19 cellular contexts compared by ENCODE assay signal in the genomic region with DNA sequence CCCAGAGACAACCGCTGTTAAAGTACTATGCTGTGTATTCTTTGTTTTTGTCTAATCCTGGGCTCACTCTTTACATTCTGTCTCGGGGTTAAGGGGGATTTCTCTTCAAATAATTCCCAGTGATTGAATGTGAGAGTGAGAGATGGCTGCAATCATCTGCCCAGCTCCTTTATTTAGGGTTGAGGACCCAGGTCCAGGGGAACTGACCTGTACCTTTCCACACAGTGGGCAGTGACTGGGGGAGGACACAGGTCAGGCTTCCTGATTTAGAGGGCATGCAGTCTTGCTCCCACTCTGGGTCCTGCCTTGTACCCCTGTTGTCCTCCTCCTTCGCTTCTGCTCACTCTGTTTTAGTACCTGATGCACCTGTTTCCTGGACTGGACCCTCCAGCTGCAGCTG. TPM values are rescaled to one million over a fixed set of nuclear protein-coding genes. Genes with fewer than 3 reads are reported as not detected.
DNase-seq lines count a peak whose midpoint lies in the region; TF ChIP-seq lines count a peak whose summit lies in the region.
"Had no signal": no experiment of that assay in that cellular context is flagged by ENCODE, and none has a peak within 500 bp of the region (broad histone marks: within the 10 kb centered on the region; RNA-seq: fewer than 3 reads in every experiment).

No MANE protein-coding gene starts in this region.

- DNase-seq in H9 (no peak), mesothelial cell of epicardium (ENCODE audit: low spot score in 2 of 2, unreplicated experiment in 2 of 2) (no peak), suprapubic skin (ENCODE audit: low spot score in 2 of 2) (no peak), hypothalamus (lab: John Stamatoyannopoulos, UW) (no peak)
- DNase-seq: AML-193; CD4-positive, alpha-beta T cell; DMS153; DMS79; GDM1; IMR-90 had no signal

- H2AFZ ChIP-seq in H9 (ENCODE audit: low read length) = no peak overlapping the region

- no peak overlapping the region for H3T11ph ChIP-seq in H9 (ENCODE audit: low read length)

- H3K27ac Mint-ChIP-seq in H9 (peak overlapping the region in 2 of 3 experiments; percentile 8 to 61; a peak in 2 of 7 replicates), mesothelial cell of epicardium (no peak overlapping the region)
- H3K27ac Mint-ChIP-seq: CD4-positive, alpha-beta T cell had no signal

- H3K4me2 ChIP-seq in H9 (ENCODE audit: insufficient read depth, insufficient read length, low read length) = no peak overlapping the region
- H3K4me2 ChIP-seq: A549 had no signal

- H2BK5ac ChIP-seq in H9 (ENCODE audit: insufficient read length, low read length) = no peak overlapping the region

- H4K8ac ChIP-seq in H9 (replicated peaks; ENCODE audit: insufficient read length, low read depth, low read length) = no peak overlapping the region

- no peak overlapping the region for H3K18ac ChIP-seq in H9 (ENCODE audit: insufficient read length, low read depth, low read length)

- H3K27me3 ChIP-seq in H9 (ENCODE audit: insufficient read depth, low read length) (no peaks in the 10 kb centered on the region), layer of hippocampus (ENCODE audit: control insufficient read depth, insufficient read depth, low read length) (no peaks in the 10 kb centered on the region), suprapubic skin (no peaks in the 10 kb centered on the region)

- no peak overlapping the region for H2BK12ac ChIP-seq in H9 (ENCODE audit: insufficient read length, low read depth, low read length)

- no peaks in the 10 kb centered on the region for H3K4me1 ChIP-seq in H9 (ENCODE audit: insufficient read depth, low read length)
- peaks cover 17% of the 10 kb centered on the region for H3K4me1 ChIP-seq in suprapubic skin
- H3K4me1 ChIP-seq: A549, HAP-1 had no signal

- peaks cover 14% of the 10 kb centered on the region for H3K79me1 ChIP-seq in H9 (ENCODE audit: insufficient read depth, low read depth, low read length, poor library complexity, severe bottlenecking)

- H3K4ac ChIP-seq in H9 (ENCODE audit: low read depth, low read length) = no peak overlapping the region

- H3K27me3 Mint-ChIP-seq in H9 (ENCODE audit: low read depth) (no peaks in the 10 kb centered on the region; the same call in 1 of the 2 replicates), mesothelial cell of epicardium (ENCODE audit: low read depth) (no peaks in the 10 kb centered on the region)
- H3K27me3 Mint-ChIP-seq: CD4-positive, alpha-beta T cell had no signal

- H3K36me3 Mint-ChIP-seq in H9 (ENCODE audit: insufficient read depth in 1 of 3, low read depth in 3 of 3) (peaks cover 73 to 94% (median 88%) of the 10 kb centered on the region in 3 experiments), mesothelial cell of epicardium (peaks cover 42% of the 10 kb centered on the region)

- H2BK15ac ChIP-seq in H9 (ENCODE audit: low read depth, low read length) = no peak overlapping the region

- H3K9me3 ChIP-seq in H9 (ENCODE audit: control insufficient read depth, low read depth, low read length) (no peaks in the 10 kb centered on the region), suprapubic skin (no peaks in the 10 kb centered on the region)
- H3K9me3 ChIP-seq: A549, HAP-1 had no signal

- peaks cover 5% of the 10 kb centered on the region for H4K20me1 ChIP-seq in H9 (ENCODE audit: control insufficient read depth, insufficient read depth, insufficient read length)

- H2BK20ac ChIP-seq in H9 (ENCODE audit: low read depth, low read length, poor library complexity, severe bottlenecking) = no peak overlapping the region

- no peak overlapping the region for H2BK120ac ChIP-seq in H9 (ENCODE audit: low read depth, low read length, poor library complexity, severe bottlenecking)

- H3K9me3 Mint-ChIP-seq in H9 (no peaks in the 10 kb centered on the region), mesothelial cell of epicardium (no peaks in the 10 kb centered on the region)
- H3K9me3 Mint-ChIP-seq: CD4-positive, alpha-beta T cell had no signal

- no peak overlapping the region for H2AK5ac ChIP-seq in H9 (ENCODE audit: insufficient read length, low read length)

- TF ChIP-seq EP300 in suprapubic skin (IDR thresholded peaks at IDR 0.05) = no peak

- no peaks in the 10 kb centered on the region for H3K4me1 Mint-ChIP-seq in H9
- H3K4me1 Mint-ChIP-seq in mesothelial cell of epicardium = peaks cover 11% of the 10 kb centered on the region

- H3K9ac ChIP-seq in H9 (ENCODE audit: extremely low read depth, insufficient read length, low read length) = no peak overlapping the region

- TF ChIP-seq POLR2A in suprapubic skin (IDR thresholded peaks at IDR 0.05) = no peak

- H3K4me3 ChIP-seq in suprapubic skin = no peak overlapping the region
- H3K4me3 ChIP-seq: A549, HAP-1, K562 had no signal

- no peak overlapping the region for H4K91ac ChIP-seq in H9 (ENCODE audit: insufficient read length, low read depth, low read length)

- no peak for TF ChIP-seq CTCF in H9 (conservative IDR thresholded peaks at IDR 0.05)
- TF ChIP-seq CTCF in mesothelial cell of epicardium (IDR thresholded peaks at IDR 0.05; ENCODE audit: unreplicated experiment) = no peak
- no peak for TF ChIP-seq CTCF in suprapubic skin (IDR thresholded peaks at IDR 0.05)

- no peaks in the 10 kb centered on the region for H3K79me2 ChIP-seq in H9 (ENCODE audit: insufficient read depth, low read length)

- no peaks in the 10 kb centered on the region for H3K23me2 ChIP-seq in H9 (ENCODE audit: insufficient read length, low read depth, low read length, poor library complexity, severe bottlenecking)

- H3K27ac ChIP-seq in H9 (ENCODE audit: insufficient read length, low read depth, low read length) (no peak overlapping the region), angular gyrus (ENCODE audit: low read depth, low read length) (peak overlapping the region; percentile 88), layer of hippocampus (ENCODE audit: low read depth, low read length) (peak overlapping the region; percentile 93), temporal lobe (ENCODE audit: low read depth, low read length) (peak overlapping the region; percentile 97), suprapubic skin (no peak overlapping the region)
- H3K27ac ChIP-seq: A549, C4-2B had no signal

- H3K23ac ChIP-seq in H9 (ENCODE audit: insufficient read length, low read depth, low read length) = no peak overlapping the region

- no CpG with 5 or more reads among the region's 3 CpGs for WGBS in H9 (ENCODE audit: extremely low coverage, insufficient read length, low lambda C conversion rate)
- 93% methylated on average over 3 of the region's 3 CpGs for WGBS in suprapubic skin

- peaks cover 48% of the 10 kb centered on the region for H3K36me3 ChIP-seq in suprapubic skin

- H3K14ac ChIP-seq in H9 (ENCODE audit: insufficient read depth, low read length) = no peak overlapping the region

- no peak overlapping the region for H4K5ac ChIP-seq in H9 (ENCODE audit: insufficient read length, low read depth, low read length)

- no peak overlapping the region for H3K4me3 Mint-ChIP-seq in H9
- H3K4me3 Mint-ChIP-seq in mesothelial cell of epicardium = no peak overlapping the region
- H3K4me3 Mint-ChIP-seq: CD4-positive, alpha-beta T cell had no signal

- no peak overlapping the region for H3K56ac ChIP-seq in H9 (ENCODE audit: insufficient read length, low read depth, low read length)

RNA-seq across cellular contexts. Expression of a gene that starts 22.0 kb away (rescaled TPM):
- total RNA-seq in H9 (2021) (458 and 485 TPM in 2 replicates), temporal lobe (25.3 TPM), mesothelial cell of epicardium (142 to 151 TPM (median 149 TPM) in 3 replicates), suprapubic skin (100 to 1,000 TPM in 2 of 4 donors, 10 to 100 TPM in 2; 81.3 to 130 (median 100.0) TPM)

RNA-seq across cellular contexts. Expression of a gene that starts 35.0 kb away (rescaled TPM):
- total RNA-seq in H9 (2021) = not detected in 2 replicates
- total RNA-seq in temporal lobe = not detected
- 0.47 to 1.4 TPM (median 0.51 TPM) in 3 replicates for total RNA-seq in mesothelial cell of epicardium
- 100 to 1,000 TPM in 1 of 4 donors, 10 to 100 TPM in 3; 20.9 to 389 (median 33.5) TPM for total RNA-seq in suprapubic skin
- total RNA-seq: CD4-positive, alpha-beta T cell; Daoy; H1; IMR-90 had no signal

Comparison
In these comparisons a context has a peak if more than half of its experiments do, and no peak if none do; other contexts are left out.
1. H3K27ac ChIP-seq: peak in angular gyrus (single experiment), layer of hippocampus (single experiment) and temporal lobe (single experiment); none in H9 (single experiment) and suprapubic skin (single experiment).